In genomic region chr3:152283492-152284381, GRCh38 we compare ENCODE assay signal across 10 cellular contexts. TPM values are rescaled to one million over a fixed set of nuclear protein-coding genes. Genes with fewer than 3 reads are reported as not detected.
DNase-seq lines count a peak whose midpoint lies in the region; ATAC-seq and TF ChIP-seq lines count a peak whose summit lies in the region.
"Had no signal": no experiment of that assay in that cellular context is flagged by ENCODE, and none has a peak within 500 bp of the region (broad histone marks: within the 10 kb centered on the region; RNA-seq: fewer than 3 reads in every experiment).

No MANE protein-coding gene starts in this region.

- H3K4me1 Mint-ChIP-seq in Caco-2 (ENCODE audit: low read depth, unreplicated experiment) (peaks cover 27% of the 10 kb centered on the region), naive B cell (peaks cover 53 to 82% (median 69%) of the 10 kb centered on the region in 3 donors)
- H3K4me1 Mint-ChIP-seq in activated naive CD8-positive, alpha-beta T cell treated with anti-CD3 and anti-CD28 coated beads for 36 hours = peaks cover 77% of the 10 kb centered on the region

- H3K27ac Mint-ChIP-seq in Caco-2 (ENCODE audit: unreplicated experiment) (peak overlapping the region; percentile 78), naive B cell (peak overlapping the region; percentile 44 to 93 (median 60))
- H3K27ac Mint-ChIP-seq in activated naive CD8-positive, alpha-beta T cell treated with anti-CD3 and anti-CD28 coated beads for 36 hours = peak overlapping the region; percentile 52

- no peaks in the 10 kb centered on the region for H3K27me3 ChIP-seq in Caco-2 (replicated peaks; ENCODE audit: control insufficient read depth, insufficient read depth, low read length)

- H3K4me1 ChIP-seq in Caco-2 = peaks cover 46% of the 10 kb centered on the region

- H3K36me3 ChIP-seq in Caco-2 (ENCODE audit: control insufficient read depth, insufficient read depth, low read length) = no peaks in the 10 kb centered on the region

- DNase-seq in Caco-2 (no peak), naive B cell (no peak), EL (no peak)
- no peak for DNase-seq in activated naive CD8-positive, alpha-beta T cell treated with anti-CD3 and anti-CD28 coated beads for 36 hours
- no peak for DNase-seq in activated CD4-positive, CD25-positive, alpha-beta regulatory T cell treated with anti-CD3 and anti-CD28 coated beads, Interleukin-2, amount 50 U/mL, for 72 hours
- DNase-seq: dermis blood vessel endothelial cell had no signal

- no peak overlapping the region for H3K4me3 ChIP-seq in Caco-2 (ENCODE audit: low read depth, low read length)

- TF ChIP-seq CTCF in Caco-2 (IDR thresholded peaks at IDR 0.05; ENCODE audit: insufficient read depth in 1 of 2, low read depth in 1 of 2, low read length in 1 of 2, severe bottlenecking in 1 of 2, unreplicated experiment in 1 of 2) = no peak

- H3K27me3 Mint-ChIP-seq in Caco-2 (ENCODE audit: insufficient read depth, unreplicated experiment) = no peaks in the 10 kb centered on the region
- no peaks in the 10 kb centered on the region for H3K27me3 Mint-ChIP-seq in activated naive CD8-positive, alpha-beta T cell treated with anti-CD3 and anti-CD28 coated beads for 36 hours
- H3K27me3 Mint-ChIP-seq in naive B cell = no peaks in the 10 kb centered on the region

- ATAC-seq in HG02610 (IDR thresholded peaks at IDR 0.05; ENCODE audit: unreplicated experiment) (peak; percentile 42), naive B cell (ENCODE audit: low read depth in 2 of 2) (peak; percentile 29 to 43), HG03139 (IDR thresholded peaks at IDR 0.05; ENCODE audit: unreplicated experiment) (no peak), HG03095 (IDR thresholded peaks at IDR 0.05; ENCODE audit: unreplicated experiment) (no peak)
- ATAC-seq: HCT116 had no signal

- H3K36me3 Mint-ChIP-seq in Caco-2 (ENCODE audit: insufficient read depth, unreplicated experiment) (peaks cover 4% of the 10 kb centered on the region), naive B cell (no peaks in the 10 kb centered on the region)
- H3K36me3 Mint-ChIP-seq in activated naive CD8-positive, alpha-beta T cell treated with anti-CD3 and anti-CD28 coated beads for 36 hours = peaks cover 18% of the 10 kb centered on the region

- intact Hi-C loops in Caco-2 (cut with micrococcal nuclease; ENCODE audit: unreplicated experiment) = no loop called here

- no TSS peak for BruUV-seq in Caco-2 (replicated peaks; lab: Mats Ljungman, UMichigan)

- H3K4me3 Mint-ChIP-seq in Caco-2 (ENCODE audit: unreplicated experiment) = no peak overlapping the region
- H3K4me3 Mint-ChIP-seq in activated naive CD8-positive, alpha-beta T cell treated with anti-CD3 and anti-CD28 coated beads for 36 hours = peak overlapping the region; percentile 19
- peak overlapping the region; percentile 28 to 80 (median 54) for H3K4me3 Mint-ChIP-seq in naive B cell

- H3K9me3 Mint-ChIP-seq in Caco-2 (ENCODE audit: unreplicated experiment) (no peaks in the 10 kb centered on the region), naive B cell (no peaks in the 10 kb centered on the region)
- H3K9me3 Mint-ChIP-seq in activated naive CD8-positive, alpha-beta T cell treated with anti-CD3 and anti-CD28 coated beads for 36 hours = no peaks in the 10 kb centered on the region

- CTCF ChIA-PET in Caco-2 (lab: Charles Lee) = no interaction called here

- no peaks in the 10 kb centered on the region for H3K9me3 ChIP-seq in Caco-2

- POLR2A ChIA-PET in Caco-2 (lab: Charles Lee) = no interaction called here

RNA-seq across cellular contexts. Expression of gene MBNL1, which starts 15.0 kb away (rescaled TPM):
- 67.1 and 68.6 TPM in 2 replicates for total RNA-seq in Caco-2 (2022)
- total RNA-seq in activated naive CD8-positive, alpha-beta T cell treated with anti-CD3 and anti-CD28 coated beads for 36 hours = 100 to 1,000 TPM; 385 to 392 TPM
- 100 to 1,000 TPM; 188 to 346 (median 260) TPM for polyA plus RNA-seq in naive B cell (ENCODE audit: low read depth in 6 of 6)

Comparison
In these comparisons a context has a peak if more than half of its experiments do, and no peak if none do; other contexts are left out.
1. ATAC-seq: peak in HG02610 (single experiment) and naive B cell (2 of 2); none in HG03139 (single experiment) and HG03095 (single experiment).
2. Peak in every context shown above with its lines, with median percentiles within 50 percentile points of each other: H3K27ac Mint-ChIP-seq.